7 cellular contexts compared by ENCODE assay signal in genomic region chr3:16489326-16490061, GRCh38. TPM values are rescaled to one million over a fixed set of nuclear protein-coding genes. Genes with fewer than 3 reads are reported as not detected.
DNase-seq lines count a peak whose midpoint lies in the region; ATAC-seq and TF ChIP-seq lines count a peak whose summit lies in the region.
"Not testable (repeated sequence)": the region's sequence is repeated elsewhere in the genome, so short reads cannot be mapped to it uniquely, and the experiment has no call there.

No MANE protein-coding gene starts in this region.

- not testable (repeated sequence) for H3F3A ChIP-seq in PC-9 (ENCODE audit: insufficient read depth, low read depth)

- H3K4me1 Mint-ChIP-seq in activated T-helper 1 cell treated with anti-CD3 and anti-CD28 coated beads, Interleukin-12 subunit alpha, Interleukin-12 subunit beta, Interleukin-2, Interleukin-4 antibody, amounts not matched to agents 30 ng/mL and 10 ng/mL and 1 ng/mL, durations not matched to agents 14 hours and 24 hours and 36 hours (ENCODE audit: low read depth), result peaks cover 63% of the 10 kb centered on the region
- peaks cover 21% of the 10 kb centered on the region for H3K4me1 Mint-ChIP-seq in nephron progenitor cell
- H3K4me1 Mint-ChIP-seq in type B pancreatic cell (ENCODE audit: unreplicated experiment), result peaks cover 11% of the 10 kb centered on the region

- not testable (repeated sequence) for H3K9me3 Mint-ChIP-seq in activated T-helper 1 cell treated with anti-CD3 and anti-CD28 coated beads, Interleukin-12 subunit alpha, Interleukin-12 subunit beta, Interleukin-2, Interleukin-4 antibody, amounts not matched to agents 30 ng/mL and 10 ng/mL and 1 ng/mL, durations not matched to agents 14 hours and 24 hours and 36 hours
- H3K9me3 Mint-ChIP-seq in nephron progenitor cell (peaks cover 32% of the 10 kb centered on the region), type B pancreatic cell (peaks cover 13% of the 10 kb centered on the region)

- ATAC-seq in right lobe of liver, result peak in 2 of 4 donors; percentile 9 to 15

- DNase-seq in PC-9; activated T-helper 1 cell treated with anti-CD3 and anti-CD28 coated beads, Interleukin-12 subunit alpha, Interleukin-12 subunit beta, Interleukin-2, Interleukin-4 antibody, amounts not matched to agents 30 ng/mL and 10 ng/mL and 1 ng/mL, durations not matched to agents 14 hours and 24 hours and 36 hours (ENCODE audit: low spot score); cardiac muscle cell (ENCODE audit: low read depth in 1 of 2, low spot score in 1 of 2); right lobe of liver; nephron progenitor cell; type B pancreatic cell (ENCODE audit: extremely low spot score, unreplicated experiment): not testable (repeated sequence)

- not testable (repeated sequence) for H3K4me3 ChIP-seq in PC-9, cardiac muscle cell
- peak overlapping the region in 1 of 3 donors; percentile 1 for H3K4me3 ChIP-seq in right lobe of liver

- not testable (repeated sequence) for TF ChIP-seq POLR2A in right lobe of liver (IDR thresholded peaks at IDR 0.05)

- not testable (repeated sequence) for H3K9me3 ChIP-seq in PC-9 (ENCODE audit: insufficient read depth, low read depth); cardiac muscle cell (ENCODE audit: low read depth); right lobe of liver

- TF ChIP-seq CTCF in C4-2B (conservative IDR thresholded peaks at IDR 0.05); PC-9 (conservative IDR thresholded peaks at IDR 0.05); cardiac muscle cell (IDR thresholded peaks at IDR 0.05; ENCODE audit: low read depth, low read length); right lobe of liver (IDR thresholded peaks at IDR 0.05); nephron progenitor cell (IDR thresholded peaks at IDR 0.05); type B pancreatic cell (conservative IDR thresholded peaks at IDR 0.05): not testable (repeated sequence)

- H3K9me2 ChIP-seq in PC-9 (ENCODE audit: insufficient read depth), result not testable (repeated sequence)

- not testable (repeated sequence) for BruUV-seq in PC-9 (replicated peaks; lab: Mats Ljungman, UMichigan)

- intact Hi-C loops in PC-9 (cut with micrococcal nuclease; ENCODE audit: unreplicated experiment); activated T-helper 1 cell treated with anti-CD3 and anti-CD28 coated beads, Interleukin-12 subunit alpha, Interleukin-12 subunit beta, Interleukin-2, Interleukin-4 antibody, amounts not matched to agents 30 ng/mL and 10 ng/mL and 1 ng/mL, durations not matched to agents 14 hours and 24 hours and 36 hours (cut with micrococcal nuclease); right lobe of liver (cut with DNase I): not testable (repeated sequence)

- not testable (repeated sequence) for H3K79me2 ChIP-seq in PC-9 (ENCODE audit: low read depth)

- not testable (repeated sequence) for H3K4me3 Mint-ChIP-seq in activated T-helper 1 cell treated with anti-CD3 and anti-CD28 coated beads, Interleukin-12 subunit alpha, Interleukin-12 subunit beta, Interleukin-2, Interleukin-4 antibody, amounts not matched to agents 30 ng/mL and 10 ng/mL and 1 ng/mL, durations not matched to agents 14 hours and 24 hours and 36 hours; nephron progenitor cell
- peak overlapping the region; percentile 8 for H3K4me3 Mint-ChIP-seq in type B pancreatic cell

- peaks cover 57% of the 10 kb centered on the region for H3K36me3 Mint-ChIP-seq in activated T-helper 1 cell treated with anti-CD3 and anti-CD28 coated beads, Interleukin-12 subunit alpha, Interleukin-12 subunit beta, Interleukin-2, Interleukin-4 antibody, amounts not matched to agents 30 ng/mL and 10 ng/mL and 1 ng/mL, durations not matched to agents 14 hours and 24 hours and 36 hours (ENCODE audit: low read depth)
- H3K36me3 Mint-ChIP-seq in nephron progenitor cell (ENCODE audit: low read depth), result peaks cover 49% of the 10 kb centered on the region
- peaks cover 28% of the 10 kb centered on the region for H3K36me3 Mint-ChIP-seq in type B pancreatic cell

- H3K36me3 ChIP-seq in PC-9 (ENCODE audit: low read depth); cardiac muscle cell; right lobe of liver: not testable (repeated sequence)

- H3K4me1 ChIP-seq in PC-9 (replicated peaks; ENCODE audit: insufficient read depth), result not testable (repeated sequence)
- H3K4me1 ChIP-seq in cardiac muscle cell (ENCODE audit: low read depth) (peaks cover 10% of the 10 kb centered on the region), right lobe of liver (peaks cover 0 to 16% (median 3%) of the 10 kb centered on the region in 4 donors)

- H3K27me3 ChIP-seq in PC-9 (ENCODE audit: insufficient read depth, low read depth), result peaks cover 11% of the 10 kb centered on the region; the same call in 1 of the 2 replicates
- H3K27me3 ChIP-seq in cardiac muscle cell, right lobe of liver: not testable (repeated sequence)

- POLR2A ChIA-PET in PC-9 (lab: Charles Lee; ENCODE audit: unreplicated experiment), result not testable (repeated sequence)

- WGBS in right lobe of liver (ENCODE audit: insufficient coverage, low coverage, low lambda C conversion rate, missing lambda C conversion rate), result 46% methylated on average over 8 of the region's 8 CpGs

- not testable (repeated sequence) for H4K20me1 ChIP-seq in PC-9 (ENCODE audit: insufficient read depth)

- H3K27me3 Mint-ChIP-seq in activated T-helper 1 cell treated with anti-CD3 and anti-CD28 coated beads, Interleukin-12 subunit alpha, Interleukin-12 subunit beta, Interleukin-2, Interleukin-4 antibody, amounts not matched to agents 30 ng/mL and 10 ng/mL and 1 ng/mL, durations not matched to agents 14 hours and 24 hours and 36 hours (ENCODE audit: insufficient read depth), result not testable (repeated sequence)
- peaks cover 20% of the 10 kb centered on the region for H3K27me3 Mint-ChIP-seq in nephron progenitor cell (ENCODE audit: low read depth, poor library complexity)
- peaks cover 36% of the 10 kb centered on the region for H3K27me3 Mint-ChIP-seq in type B pancreatic cell

- H3K27ac ChIP-seq in C4-2B, result peak overlapping the region; percentile 28
- H3K27ac ChIP-seq in PC-9, result not testable (repeated sequence)
- peak overlapping the region; percentile 75 for H3K27ac ChIP-seq in cardiac muscle cell
- peak overlapping the region; percentile 12 to 83 (median 47) for H3K27ac ChIP-seq in right lobe of liver

- CTCF ChIA-PET in PC-9 (lab: Charles Lee), result not testable (repeated sequence)

- peak overlapping the region; percentile 73 for H3K27ac Mint-ChIP-seq in activated T-helper 1 cell treated with anti-CD3 and anti-CD28 coated beads, Interleukin-12 subunit alpha, Interleukin-12 subunit beta, Interleukin-2, Interleukin-4 antibody, amounts not matched to agents 30 ng/mL and 10 ng/mL and 1 ng/mL, durations not matched to agents 14 hours and 24 hours and 36 hours
- H3K27ac Mint-ChIP-seq in nephron progenitor cell, result peak overlapping the region; percentile 85
- peak overlapping the region; percentile 60 for H3K27ac Mint-ChIP-seq in type B pancreatic cell

- not testable (repeated sequence) for H2AFZ ChIP-seq in PC-9

- H3K4me2 ChIP-seq in PC-9, result peak overlapping the region; percentile 2

RNA-seq across cellular contexts. Expression of gene RFTN1, which starts 24.0 kb away (rescaled TPM):
- 0.41 TPM in 1 of 2 replicates, not detected in the other for total RNA-seq in PC-9 (2021)
- total RNA-seq in activated T-helper 1 cell treated with anti-CD3 and anti-CD28 coated beads, Interleukin-12 subunit alpha, Interleukin-12 subunit beta, Interleukin-2, Interleukin-4 antibody, amounts not matched to agents 30 ng/mL and 10 ng/mL and 1 ng/mL, durations not matched to agents 14 hours and 24 hours and 36 hours, result 97.6 and 97.8 TPM in 2 replicates
- total RNA-seq in cardiac muscle cell, result 42.4 and 50.8 TPM in 2 replicates
- 30.6 and 46.1 TPM in 2 replicates for polyA plus RNA-seq in cardiac muscle cell
- 10 to 100 TPM; 15.1 to 36.0 (median 19.8) TPM for total RNA-seq in right lobe of liver
- total RNA-seq in type B pancreatic cell (ENCODE audit: low replicate concordance), result 9.8 and 18.3 TPM in 2 replicates
